Comparison of ENCODE assay signal across 13 cellular contexts in the genomic region with DNA sequence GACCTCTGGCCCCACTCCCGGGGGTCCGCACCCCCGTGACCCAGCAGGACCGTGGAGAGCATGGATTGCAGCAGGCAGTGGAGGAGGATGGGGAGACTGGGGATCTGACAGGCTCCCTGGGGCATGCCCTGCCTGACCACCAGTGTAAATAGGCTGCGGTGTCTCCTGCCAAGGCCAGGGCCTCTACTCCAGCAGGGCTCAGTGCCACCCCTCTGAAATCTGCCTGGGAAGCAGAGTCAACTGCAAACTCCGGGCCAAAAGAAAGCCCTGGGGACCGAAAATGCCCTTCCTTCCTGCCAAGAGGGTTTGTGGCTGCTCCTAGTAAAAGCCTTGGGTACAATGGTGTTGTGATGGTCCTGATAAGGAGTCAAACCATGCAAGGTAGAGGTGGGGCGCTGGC. TPM values are rescaled to one million over a fixed set of nuclear protein-coding genes. Genes with fewer than 3 reads are reported as not detected.
DNase-seq lines count a peak whose midpoint lies in the region; ATAC-seq and TF ChIP-seq lines count a peak whose summit lies in the region.
"Had no signal": no experiment of that assay in that cellular context is flagged by ENCODE, and none has a peak within 500 bp of the region (broad histone marks: within the 10 kb centered on the region; RNA-seq: fewer than 3 reads in every experiment).

No MANE protein-coding gene starts in this region.

- H3K4me1 ChIP-seq in neuronal stem cell (ENCODE audit: control insufficient read depth in 2 of 2, insufficient read depth in 1 of 2, low read depth in 1 of 2, low read length in 2 of 2) (peaks cover 0 to 11% of the 10 kb centered on the region in 2 donors), aorta (ENCODE audit: control insufficient read depth in 1 of 2, insufficient read depth in 2 of 2, low read length in 2 of 2) (no peaks in the 10 kb centered on the region)
- H3K4me1 ChIP-seq: A549, Caco-2 had no signal

- H2AK5ac ChIP-seq in neuronal stem cell (ENCODE audit: low read depth, low read length) = peak overlapping the region; percentile 28

- intact Hi-C loops in aorta (cut with DNase I) = loop anchor here in 1 of 2 donors (10.0 kb wide), 1 partner anchor 172 kb away; no protein-coding TSS in a partner anchor

- H3K9ac ChIP-seq in neuronal stem cell (ENCODE audit: low read depth, low read length, poor library complexity) = no peak overlapping the region

- peak overlapping the region; percentile 51 for H3K18ac ChIP-seq in neuronal stem cell (ENCODE audit: low read length)

- peak overlapping the region; percentile 19 for H3K27ac ChIP-seq in C4-2B
- H3K27ac ChIP-seq in neuronal stem cell (replicated peaks; ENCODE audit: low read length) = no peak overlapping the region
- peak overlapping the region in 1 of 2 donors; percentile 4 for H3K27ac ChIP-seq in aorta (ENCODE audit: low read depth in 1 of 2, low read length in 2 of 2)
- H3K27ac ChIP-seq: 22Rv1, A549 had no signal

- H3K79me1 ChIP-seq in neuronal stem cell (ENCODE audit: low read depth, low read length) = peaks cover 2% of the 10 kb centered on the region

- DNase-seq in NCI-H1092 treated with DMSO at 0.1 percent for 48 hours (lab: John Stamatoyannopoulos, UW) (peak; percentile 31), NCI-H1092 (lab: John Stamatoyannopoulos, UW) (no peak), neuronal stem cell (ENCODE audit: low spot score) (no peak), aorta (peak; percentile 82 to 83), MG63 (no peak)
- DNase-seq: Caco-2; CD4-positive, alpha-beta T cell; GOT3; H9 had no signal

- H4K91ac ChIP-seq in neuronal stem cell (ENCODE audit: low read depth, low read length, poor library complexity) = no peak overlapping the region

- no peak overlapping the region for H4K8ac ChIP-seq in neuronal stem cell (ENCODE audit: low read depth, low read length)

- H3K14ac ChIP-seq in neuronal stem cell (ENCODE audit: low read length) = no peak overlapping the region

- ATAC-seq in aorta (ENCODE audit: low FRiP score) = peak; percentile 51
- ATAC-seq in GM18907 (IDR thresholded peaks at IDR 0.05; ENCODE audit: unreplicated experiment) = no peak
- ATAC-seq: A549 had no signal

- H3K23ac ChIP-seq in neuronal stem cell (ENCODE audit: low read depth, low read length, poor library complexity) = peak overlapping the region; percentile 82

- H3K9me3 ChIP-seq in neuronal stem cell (replicated peaks in 1 of 2; ENCODE audit: control insufficient read depth in 2 of 2, insufficient read depth in 1 of 2, low read depth in 1 of 2, low read length in 2 of 2) = no peaks in the 10 kb centered on the region
- H3K9me3 ChIP-seq in aorta (ENCODE audit: control insufficient read depth, low read length) = no peaks in the 10 kb centered on the region
- H3K9me3 ChIP-seq in MG63 = no peaks in the 10 kb centered on the region
- H3K9me3 ChIP-seq: A549, Caco-2 had no signal

- H3K27me3 ChIP-seq in neuronal stem cell (ENCODE audit: control insufficient read depth in 3 of 3, insufficient read depth in 3 of 3, low read depth in 1 of 3, low read length in 3 of 3) (peaks cover 6 to 89% (median 7%) of the 10 kb centered on the region in 3 experiments), aorta (ENCODE audit: control insufficient read depth in 1 of 2, insufficient read depth in 2 of 2, low read length in 1 of 2) (no peaks in the 10 kb centered on the region), MG63 (no peaks in the 10 kb centered on the region)

- H3K4me3 ChIP-seq in neuronal stem cell (ENCODE audit: low read length in 2 of 2) = no peak overlapping the region
- H3K4me3 ChIP-seq in aorta (ENCODE audit: low read length in 2 of 2) = no peak overlapping the region
- no peak overlapping the region for H3K4me3 ChIP-seq in MG63
- H3K4me3 ChIP-seq: A549 had no signal

- WGBS in neuronal stem cell (ENCODE audit: extremely low coverage in 2 of 2, insufficient read length in 2 of 2, insufficient replicate concordance in 1 of 2), 2 donors = no CpG with 5 or more reads among the region's 8 CpGs
- 18 to 26% methylated on average over 8 of the region's 8 CpGs for WGBS in aorta, 2 donors

- no peak overlapping the region for H2BK120ac ChIP-seq in neuronal stem cell (ENCODE audit: low read depth, low read length)

- no peak overlapping the region for H3K4me2 ChIP-seq in neuronal stem cell (ENCODE audit: insufficient read depth, low read length, poor library complexity, severe bottlenecking)
- H3K4me2 ChIP-seq: A549 had no signal

- H2BK5ac ChIP-seq in neuronal stem cell (ENCODE audit: low read length) = peak overlapping the region; percentile 59

- H2BK12ac ChIP-seq in neuronal stem cell (ENCODE audit: low read length) = no peak overlapping the region

- no peak overlapping the region for H3K4ac ChIP-seq in neuronal stem cell (ENCODE audit: low read length)

- peak overlapping the region; percentile 89 for H2BK15ac ChIP-seq in neuronal stem cell (ENCODE audit: low read length)

- H2AFZ ChIP-seq in neuronal stem cell (ENCODE audit: low read length) = no peak overlapping the region

- H3K36me3 ChIP-seq in neuronal stem cell (replicated peaks in 1 of 2; ENCODE audit: control insufficient read depth in 2 of 2, insufficient read depth in 2 of 2, low read length in 2 of 2) (no peaks in the 10 kb centered on the region), aorta (ENCODE audit: control insufficient read depth in 1 of 2, insufficient read depth in 2 of 2, low read length in 1 of 2) (no peaks in the 10 kb centered on the region), MG63 (no peaks in the 10 kb centered on the region)

- no peak for TF ChIP-seq CTCF in C4-2B (conservative IDR thresholded peaks at IDR 0.05)

RNA-seq across cellular contexts. Expression of a gene that starts 6.4 kb away (rescaled TPM):
- polyA plus RNA-seq in neuronal stem cell (2013, experiment 1 of 2) = 7.7 TPM
- 7.2 TPM for polyA plus RNA-seq in neuronal stem cell (2013, experiment 2 of 2)
- total RNA-seq in aorta = 10 to 100 TPM; 36.4 to 72.2 TPM
- polyA plus RNA-seq in aorta = 10 to 100 TPM in 1 of 2 donors, 1 to 10 TPM in 1; 9.6 to 49.0 TPM
- 2.3 and 7.8 TPM in 2 replicates for total RNA-seq in MG63 (2014; rRNA removed; shearing (Covaris generic); ENCODE audit: low replicate concordance)
- total RNA-seq: CD4-positive, alpha-beta T cell had no signal

Comparison
In these comparisons a context has a peak if more than half of its experiments do, and no peak if none do; other contexts are left out.
1. DNase-seq: peak in NCI-H1092 treated with DMSO at 0.1 percent for 48 hours (single experiment) and aorta (2 of 2); none in NCI-H1092 (single experiment), neuronal stem cell (single experiment) and MG63 (single experiment).